Comparison of ENCODE assay signal across 1 cellular context in genomic region chr12:89492883-89493282, GRCh38.
TF ChIP-seq lines count a peak whose summit lies in the region.

No MANE protein-coding gene starts in this region.

TF ChIP-seq in HepG2, 621 proteins besides CTCF, POLR2A, EP300 and RAD21 (continued from another document):
- TF ChIP-seq BCLAF1 (IDR thresholded peaks at IDR 0.05) (no peak), HMGXB3 (CRISPR knock-in tag; IDR thresholded peaks at IDR 0.05; ENCODE audit: borderline replicate concordance) (0 out of 2 replicates have a peak, but pooled peaks have one; percentile 45), ZNF17 (CRISPR knock-in tag; IDR thresholded peaks at IDR 0.05) (no peak), SUZ12 (IDR thresholded peaks at IDR 0.05; ENCODE audit: low read depth, low read length) (no peak), LBX2 (CRISPR knock-in tag; IDR thresholded peaks at IDR 0.05; ENCODE audit: borderline replicate concordance) (no peak), ZNF282 (IDR thresholded peaks at IDR 0.05; ENCODE audit: partially characterized antibody) (no peak), SALL2 (CRISPR knock-in tag; IDR thresholded peaks at IDR 0.05) (no peak), ATF6 (CRISPR knock-in tag; conservative IDR thresholded peaks at IDR 0.05) (no peak), ZFP36L1 (CRISPR knock-in tag; IDR thresholded peaks at IDR 0.05) (no peak), SMARCC2 (IDR thresholded peaks at IDR 0.05) (no peak), ZNF557 (CRISPR knock-in tag; IDR thresholded peaks at IDR 0.05) (no peak)
